Comparison of ENCODE assay signal across 27 cellular contexts in genomic region chr5:171695804-171696203, GRCh38.
"Had no signal": no experiment of that assay in that cellular context is flagged by ENCODE, and none has a peak within 500 bp of the region (broad histone marks: within the 10 kb centered on the region; RNA-seq: fewer than 3 reads in every experiment).

No MANE protein-coding gene starts in this region.

- H3K27me3 ChIP-seq: dorsolateral prefrontal cortex, gastrocnemius medialis, heart right ventricle, left lung had no signal

- H3K9me3 ChIP-seq: esophagus squamous epithelium, gastrocnemius medialis, heart right ventricle, left lung, lower lobe of right lung, mucosa of descending colon had no signal

- ATAC-seq: effector memory CD8-positive, alpha-beta T cell; esophagus mucosa; gastrocnemius medialis; heart right ventricle; left colon; left lung; left ventricle myocardium superior; lower lobe of right lung; mucosa of descending colon had no signal

- H3K27ac ChIP-seq: coronary artery, dorsolateral prefrontal cortex, epithelial cell of prostate, esophagus squamous epithelium, gastrocnemius medialis, heart right ventricle, left lung, lower lobe of right lung had no signal

- H3K36me3 ChIP-seq: esophagus squamous epithelium, gastrocnemius medialis, heart right ventricle, left lung, lower lobe of right lung had no signal

- H3K4me3 ChIP-seq: coronary artery, dorsolateral prefrontal cortex, esophagus squamous epithelium, gastrocnemius medialis, heart right ventricle, left lung, lower lobe of right lung, mucosa of descending colon had no signal

- DNase-seq: dermis blood vessel endothelial cell; dorsolateral prefrontal cortex; effector CD8-positive, alpha-beta T cell; effector memory CD8-positive, alpha-beta T cell; endodermal cell; erythroblast; esophagus squamous epithelium; foreskin fibroblast; foreskin melanocyte; gastrocnemius medialis; glutamatergic neuron; heart right ventricle; hippocampal formation; kidney; kidney glomerular epithelial cell; left colon; left lung; left ventricle myocardium superior; lower lobe of right lung; mesenchymal stem cell; mucosa of descending colon had no signal

- FAIRE-seq: colon, endometrium, islet of Langerhans, kidney had no signal

- H3K4me1 ChIP-seq: esophagus squamous epithelium, gastrocnemius medialis, left lung, lower lobe of right lung had no signal
